Comparison of ENCODE assay signal across 31 cellular contexts in genomic region chr16:89163297-89163696, GRCh38. TPM values are rescaled to one million over a fixed set of nuclear protein-coding genes. Genes with fewer than 3 reads are reported as not detected.
"Had no signal": no experiment of that assay in that cellular context is flagged by ENCODE, and none has a peak within 500 bp of the region (broad histone marks: within the 10 kb centered on the region; RNA-seq: fewer than 3 reads in every experiment).

No MANE protein-coding gene starts in this region.

- H3K27me3 ChIP-seq: testis, thyroid gland, vagina had no signal

- H3K9me3 ChIP-seq: stomach, suprapubic skin, testis, thoracic aorta, thyroid gland, tibial artery, tibial nerve, transverse colon, upper lobe of left lung, upper lobe of right lung, uterus, vagina had no signal

- H3K4me3 Mint-ChIP-seq: stimulated activated effector memory CD8-positive, alpha-beta T cell treated with anti-CD3 and anti-CD28 coated beads, Interleukin-12 subunit alpha, Interleukin-12 subunit beta, amount 100 ng/mL, for 72 hours; stimulated activated memory B cell treated with anti-CD40 and anti-IgM and Interleukin-4, amounts not matched to agents 10 μg/mL and 1 μg/mL and 100 μg/mL, for 72 hours; stimulated activated naive B cell treated with anti-CD40 and anti-IgM and Interleukin-4, amounts not matched to agents 10 μg/mL and 1 μg/mL and 100 μg/mL, for 72 hours; stimulated activated naive CD8-positive, alpha-beta T cell treated with anti-CD3 and anti-CD28 coated beads, Interleukin-15, amount 100 ng/mL, for 72 hours; stimulated activated naive CD8-positive, alpha-beta T cell treated with anti-CD3 and anti-CD28 coated beads, Interleukin-15, Interleukin-2, amounts not matched to agents 100 ng/mL and 50 ng/mL, for 24 hours; type B pancreatic cell had no signal

- H3K27ac ChIP-seq: stomach, suprapubic skin, testis, thoracic aorta, thyroid gland, tibial artery, transverse colon, upper lobe of left lung, upper lobe of right lung, uterus, vagina had no signal

- H3K36me3 Mint-ChIP-seq: stimulated activated effector memory CD8-positive, alpha-beta T cell treated with anti-CD3 and anti-CD28 coated beads, Interleukin-12 subunit alpha, Interleukin-12 subunit beta, amount 100 ng/mL, for 72 hours; stimulated activated memory B cell treated with anti-CD40 and anti-IgM and Interleukin-4, amounts not matched to agents 10 μg/mL and 1 μg/mL and 100 μg/mL, for 72 hours; stimulated activated naive B cell treated with anti-CD40 and anti-IgM and Interleukin-4, amounts not matched to agents 10 μg/mL and 1 μg/mL and 100 μg/mL, for 72 hours; type B pancreatic cell had no signal

- FAIRE-seq: urothelium cell line had no signal

- DNase-seq: stimulated activated CD4-positive, alpha-beta T cell treated with anti-CD3 and anti-CD28 coated beads, Interleukin-2, amount 100 ng/mL, for 48 hours; stimulated activated CD4-positive, alpha-beta T cell treated with anti-CD3 and anti-CD28 coated beads, Interleukin-4, amount 100 ng/mL, for 1 hour; stimulated activated CD4-positive, alpha-beta T cell treated with anti-CD3 and anti-CD28 coated beads, Interleukin-4, amount 100 ng/mL, for 24 hours; stimulated activated CD4-positive, alpha-beta T cell treated with anti-CD3 and anti-CD28 coated beads, Interleukin-4, amount 100 ng/mL, for 4 hours; stimulated activated CD8-positive, alpha-beta memory T cell treated with anti-CD3 and anti-CD28 coated beads, Interleukin-4, amount 100 ng/mL, for 48 hours; stimulated activated naive B cell treated with anti-CD40 and anti-IgM and Interleukin-4, amounts not matched to agents 10 μg/mL and 1 μg/mL and 100 μg/mL, for 72 hours; stimulated activated naive CD4-positive, alpha-beta T cell; stimulated activated naive CD4-positive, alpha-beta T cell treated with Interleukin-2 at 50 U/mL for 16 hours; stimulated activated naive CD8-positive, alpha-beta T cell treated with anti-CD3 and anti-CD28 coated beads, Interleukin-15, amount 100 ng/mL, for 72 hours; stimulated activated naive CD8-positive, alpha-beta T cell treated with anti-CD3 and anti-CD28 coated beads, Interleukin-15, Interleukin-2, amounts not matched to agents 100 U/mL and 50 U/mL, for 24 hours; stomach; testis; thyroid gland; tibial artery; transverse colon; upper lobe of left lung; upper lobe of right lung; uterus had no signal

- H3K4me1 ChIP-seq: upper lobe of right lung, uterus had no signal

- H3K36me3 ChIP-seq: stomach, suprapubic skin, thoracic aorta, thyroid gland, tibial artery, tibial nerve, transverse colon, upper lobe of left lung, upper lobe of right lung, uterus, vagina had no signal

- ATAC-seq: stimulated activated effector memory CD8-positive, alpha-beta T cell treated with anti-CD3 and anti-CD28 coated beads, Interleukin-12 subunit alpha, Interleukin-12 subunit beta, amount 100 ng/mL, for 72 hours; stimulated activated memory B cell treated with anti-CD40 and anti-IgM and Interleukin-4, amounts not matched to agents 10 μg/mL and 1 μg/mL and 100 μg/mL, for 72 hours; stimulated activated naive B cell treated with anti-CD40 and anti-IgM and Interleukin-4, amounts not matched to agents 10 μg/mL and 1 μg/mL and 100 μg/mL, for 72 hours; stimulated activated naive CD8-positive, alpha-beta T cell treated with anti-CD3 and anti-CD28 coated beads, Interleukin-15, amount 100 ng/mL, for 72 hours; stimulated activated naive CD8-positive, alpha-beta T cell treated with anti-CD3 and anti-CD28 coated beads, Interleukin-15, Interleukin-2, amounts not matched to agents 100 U/mL and 50 U/mL, for 24 hours; upper lobe of right lung had no signal

- H3K27me3 Mint-ChIP-seq: stimulated activated naive CD8-positive, alpha-beta T cell treated with anti-CD3 and anti-CD28 coated beads, Interleukin-15, Interleukin-2, amounts not matched to agents 100 ng/mL and 50 ng/mL, for 24 hours had no signal

- H3K27ac Mint-ChIP-seq: stimulated activated effector memory CD8-positive, alpha-beta T cell treated with anti-CD3 and anti-CD28 coated beads, Interleukin-12 subunit alpha, Interleukin-12 subunit beta, amount 100 ng/mL, for 72 hours; stimulated activated naive B cell treated with anti-CD40 and anti-IgM and Interleukin-4, amounts not matched to agents 10 μg/mL and 1 μg/mL and 100 μg/mL, for 72 hours; stimulated activated naive CD8-positive, alpha-beta T cell treated with anti-CD3 and anti-CD28 coated beads, Interleukin-15, Interleukin-2, amounts not matched to agents 100 ng/mL and 50 ng/mL, for 24 hours; type B pancreatic cell had no signal

- H3K9me3 Mint-ChIP-seq: stimulated activated effector memory CD8-positive, alpha-beta T cell treated with anti-CD3 and anti-CD28 coated beads, Interleukin-12 subunit alpha, Interleukin-12 subunit beta, amount 100 ng/mL, for 72 hours; stimulated activated memory B cell treated with anti-CD40 and anti-IgM and Interleukin-4, amounts not matched to agents 10 μg/mL and 1 μg/mL and 100 μg/mL, for 72 hours; stimulated activated naive B cell treated with anti-CD40 and anti-IgM and Interleukin-4, amounts not matched to agents 10 μg/mL and 1 μg/mL and 100 μg/mL, for 72 hours; stimulated activated naive CD8-positive, alpha-beta T cell treated with anti-CD3 and anti-CD28 coated beads, Interleukin-15, amount 100 ng/mL, for 72 hours; stimulated activated naive CD8-positive, alpha-beta T cell treated with anti-CD3 and anti-CD28 coated beads, Interleukin-15, Interleukin-2, amounts not matched to agents 100 ng/mL and 50 ng/mL, for 24 hours; type B pancreatic cell had no signal

- H3K4me1 Mint-ChIP-seq: stimulated activated effector memory CD8-positive, alpha-beta T cell treated with anti-CD3 and anti-CD28 coated beads, Interleukin-12 subunit alpha, Interleukin-12 subunit beta, amount 100 ng/mL, for 72 hours had no signal

- H3K4me3 ChIP-seq: stomach, suprapubic skin, testis, thoracic aorta, thyroid gland, tibial artery, tibial nerve, transverse colon, upper lobe of left lung, upper lobe of right lung, uterus, vagina had no signal

RNA-seq across cellular contexts. Expression of gene CDH15, which starts 8.3 kb away (rescaled TPM):
- total RNA-seq: stomach, subcutaneous adipose tissue, thyroid gland, transverse colon, ureter, vagina had no signal

RNA-seq across cellular contexts. Expression of gene SLC22A31, which starts 37.0 kb away (rescaled TPM):
- total RNA-seq: subcutaneous adipose tissue, temporal lobe, urinary bladder, uterus, vagina had no signal
